ENCODE assay signal across 30 cellular contexts in the genomic region with DNA sequence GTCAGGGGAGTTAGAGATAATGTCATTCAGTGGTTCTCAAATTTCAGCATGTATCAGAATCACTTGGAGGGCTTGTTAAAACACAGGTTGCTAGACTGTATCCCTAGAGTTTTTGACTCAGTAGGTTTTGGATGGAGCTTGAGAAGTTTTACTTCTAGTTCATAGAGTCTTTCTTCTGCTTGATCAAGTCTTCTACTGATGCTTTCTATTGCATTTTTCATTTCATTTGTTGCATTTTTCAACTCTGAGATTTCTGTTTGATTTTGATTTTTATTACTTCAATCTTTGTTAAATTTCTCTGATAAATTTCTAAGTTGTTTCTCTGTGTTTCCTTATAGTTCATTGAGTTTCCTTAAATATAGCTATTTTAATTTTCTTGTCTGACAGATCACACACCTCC.
"Had no signal": no experiment of that assay in that cellular context is flagged by ENCODE, and none has a peak within 500 bp of the region (broad histone marks: within the 10 kb centered on the region; RNA-seq: fewer than 3 reads in every experiment).

No MANE protein-coding gene starts in this region.

- ATAC-seq: naive thymus-derived CD4-positive, alpha-beta T cell; natural killer cell; psoas muscle; right cardiac atrium; sciatic nerve; stimulated activated memory B cell treated with anti-CD40 and anti-IgM and Interleukin-4, amounts not matched to agents 10 μg/mL and 1 μg/mL and 100 μg/mL, for 72 hours; stimulated activated naive CD8-positive, alpha-beta T cell treated with anti-CD3 and anti-CD28 coated beads, Interleukin-15, amount 100 ng/mL, for 72 hours; stimulated activated naive CD8-positive, alpha-beta T cell treated with anti-CD3 and anti-CD28 coated beads, Interleukin-15, Interleukin-2, amounts not matched to agents 100 U/mL and 50 U/mL, for 24 hours; upper lobe of right lung had no signal

- H3K4me3 ChIP-seq: neural progenitor cell, ovary, psoas muscle, skin epidermis, smooth muscle cell, spleen, suprapubic skin, testis, tibial artery, transverse colon, upper lobe of right lung, vagina had no signal

- H3K9me3 ChIP-seq: ovary, suprapubic skin, testis, vagina had no signal

- H3K27ac ChIP-seq: neural progenitor cell, ovary, parathyroid adenoma, psoas muscle, skin epidermis, spleen, suprapubic skin, testis, tibial artery, transverse colon, upper lobe of right lung, vagina had no signal

- H3K79me2 ChIP-seq: parathyroid adenoma had no signal

- H3K4me2 ChIP-seq: neural progenitor cell, smooth muscle cell had no signal

- FAIRE-seq: urothelium cell line had no signal

- H3K9ac ChIP-seq: neural progenitor cell, parathyroid adenoma had no signal

- H3K27me3 ChIP-seq: neural progenitor cell, ovary, spleen, suprapubic skin, testis, tibial artery, transverse colon, upper lobe of right lung, vagina had no signal

- H3K36me3 ChIP-seq: neural progenitor cell, ovary, spleen, suprapubic skin, tibial artery, transverse colon, upper lobe of right lung, vagina had no signal

- H2AFZ ChIP-seq: neural progenitor cell, parathyroid adenoma had no signal

- DNase-seq: naive thymus-derived CD4-positive, alpha-beta T cell; natural killer cell; occipital lobe; ovary; posterior cingulate gyrus; psoas muscle; right cardiac atrium; spleen; stimulated activated CD4-positive, alpha-beta T cell treated with anti-CD3 and anti-CD28 coated beads, Interleukin-12 subunit alpha, Interleukin-12 subunit beta, amount 100 ng/mL, for 4 hours; stimulated activated CD4-positive, alpha-beta T cell treated with anti-CD3 and anti-CD28 coated beads, Interleukin-1b, Interleukin-23, amount 100 ng/mL, for 48 hours; stimulated activated CD4-positive, alpha-beta T cell treated with anti-CD3 and anti-CD28 coated beads, Interleukin-4, amount 100 ng/mL, for 1 hour; stimulated activated CD4-positive, alpha-beta T cell treated with anti-CD3 and anti-CD28 coated beads, Interleukin-4, amount 100 ng/mL, for 4 hours; stimulated activated CD8-positive, alpha-beta memory T cell treated with anti-CD3 and anti-CD28 coated beads, Interleukin-4, amount 100 ng/mL, for 48 hours; stimulated activated naive CD4-positive, alpha-beta T cell; stimulated activated naive CD8-positive, alpha-beta T cell treated with anti-CD3 and anti-CD28 coated beads, Interleukin-15, amount 100 ng/mL, for 72 hours; stimulated activated naive CD8-positive, alpha-beta T cell treated with anti-CD3 and anti-CD28 coated beads, Interleukin-15, Interleukin-2, amounts not matched to agents 100 U/mL and 50 U/mL, for 24 hours; substantia nigra; testis; tibial artery; transverse colon; upper lobe of right lung had no signal

- H3K4me1 ChIP-seq: neural progenitor cell, parathyroid adenoma, psoas muscle, spleen, suprapubic skin, testis, tibial artery, transverse colon, upper lobe of right lung, vagina had no signal
